Comparison of ENCODE assay signal across 14 cellular contexts in the genomic region with DNA sequence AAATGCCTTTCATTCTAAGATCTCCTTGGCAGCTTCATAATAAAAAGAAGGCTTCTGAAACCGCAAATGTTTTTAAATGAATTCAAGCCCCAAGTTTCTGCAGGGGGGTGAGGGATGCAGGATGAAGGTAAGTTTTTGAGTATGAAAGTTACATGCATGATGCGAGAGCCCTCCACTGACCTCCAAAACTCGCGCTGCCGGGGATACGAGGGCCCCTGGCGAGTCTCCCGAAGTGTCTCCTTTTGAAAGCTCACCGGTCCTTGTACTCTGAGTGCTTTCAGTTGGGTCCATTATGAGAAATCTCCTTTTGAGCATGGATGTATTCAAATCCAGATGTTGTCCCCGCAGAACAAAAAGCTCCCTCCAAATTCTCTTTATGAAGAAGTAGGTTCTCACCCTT. TPM values are rescaled to one million over a fixed set of nuclear protein-coding genes. Genes with fewer than 3 reads are reported as not detected.
DNase-seq lines count a peak whose midpoint lies in the region; ATAC-seq and TF ChIP-seq lines count a peak whose summit lies in the region.
"Had no signal": no experiment of that assay in that cellular context is flagged by ENCODE, and none has a peak within 500 bp of the region (broad histone marks: within the 10 kb centered on the region; RNA-seq: fewer than 3 reads in every experiment).

No MANE protein-coding gene starts in this region.

- H2AFZ ChIP-seq in GM23338: peak overlapping the region; percentile 84
- no peak overlapping the region for H2AFZ ChIP-seq in H9 (ENCODE audit: low read length)

- H4K5ac ChIP-seq in H9 (ENCODE audit: insufficient read length, low read depth, low read length): no peak overlapping the region

- WGBS in stomach, 5 donors: 91 to 94% (median 93%) methylated on average over 10 of the region's 10 CpGs
- WGBS in H9 (ENCODE audit: extremely low coverage, insufficient read length, low lambda C conversion rate): no CpG with 5 or more reads among the region's 10 CpGs

- H4K20me1 ChIP-seq in GM23338 (replicated peaks; ENCODE audit: insufficient read depth): no peaks in the 10 kb centered on the region
- no peaks in the 10 kb centered on the region for H4K20me1 ChIP-seq in H9 (ENCODE audit: control insufficient read depth, insufficient read depth, insufficient read length)

- H3K9me3 Mint-ChIP-seq in GM23338 (no peaks in the 10 kb centered on the region), H9 (no peaks in the 10 kb centered on the region; a peak in 2 of 5 replicates)
- H3K9me3 Mint-ChIP-seq: activated CD4-positive, alpha-beta T cell treated with anti-CD3 and anti-CD28 coated beads, Interleukin-2, amount 10 ng/mL, durations not matched to agents 24 days and 14 days; immature natural killer cell; mesothelial cell of epicardium had no signal

- H3K79me2 ChIP-seq in GM23338 (replicated peaks; ENCODE audit: insufficient read depth) (no peaks in the 10 kb centered on the region), H9 (ENCODE audit: insufficient read depth, low read length) (no peaks in the 10 kb centered on the region)

- no peak overlapping the region for H4K8ac ChIP-seq in H9 (replicated peaks; ENCODE audit: insufficient read length, low read depth, low read length)

- ATAC-seq in GM23338: no peak
- ATAC-seq in HG02759 (IDR thresholded peaks at IDR 0.05; ENCODE audit: unreplicated experiment): no peak

- H3K14ac ChIP-seq in H9 (ENCODE audit: insufficient read depth, low read length): no peak overlapping the region

- no peak overlapping the region for H4K91ac ChIP-seq in H9 (ENCODE audit: insufficient read length, low read depth, low read length)

- no peak overlapping the region for H3K56ac ChIP-seq in H9 (ENCODE audit: insufficient read length, low read depth, low read length)

- H3K4me1 Mint-ChIP-seq in GM23338 (peaks cover 28% of the 10 kb centered on the region), H9 (peaks cover 15 to 33% of the 10 kb centered on the region in 2 experiments)
- H3K4me1 Mint-ChIP-seq: mesothelial cell of epicardium had no signal

- TF ChIP-seq EP300 in stomach (IDR thresholded peaks at IDR 0.05): no peak

- TF ChIP-seq CTCF in GM23338 (conservative IDR thresholded peaks at IDR 0.05; ENCODE audit: low read depth in 2 of 2) (no peak), stomach (IDR thresholded peaks at IDR 0.05) (no peak), H9 (conservative IDR thresholded peaks at IDR 0.05) (no peak)

- H3K27ac ChIP-seq in GM23338 (ENCODE audit: low read depth): peak overlapping the region; percentile 57; the same call in 1 of the 2 replicates
- peak overlapping the region in 4 of 5 donors; percentile 37 to 55 (median 44) for H3K27ac ChIP-seq in stomach
- no peak overlapping the region for H3K27ac ChIP-seq in H9 (ENCODE audit: insufficient read length, low read depth, low read length)

- H2BK20ac ChIP-seq in H9 (ENCODE audit: low read depth, low read length, poor library complexity, severe bottlenecking): no peak overlapping the region

- no peak overlapping the region for H2AK5ac ChIP-seq in H9 (ENCODE audit: insufficient read length, low read length)

- H3K9me2 ChIP-seq in GM23338 (ENCODE audit: insufficient read depth): no peaks in the 10 kb centered on the region

- H2BK15ac ChIP-seq in H9 (ENCODE audit: low read depth, low read length): no peak overlapping the region

- DNase-seq in GM23338 (ENCODE audit: low spot score) (no peak), adipocyte (ENCODE audit: low read depth) (no peak), stomach (no peak), H9 (no peak), activated gamma-delta T cell (lab: John Stamatoyannopoulos, UW) (no peak)
- DNase-seq: NCI-H1436 treated with DMSO at 0.1 percent for 48 hours had no signal

- H2BK12ac ChIP-seq in H9 (ENCODE audit: insufficient read length, low read depth, low read length): no peak overlapping the region

- no peak overlapping the region for H3K4ac ChIP-seq in H9 (ENCODE audit: low read depth, low read length)

- H3K27me3 ChIP-seq in GM23338 (ENCODE audit: insufficient read depth): no peaks in the 10 kb centered on the region
- H3K27me3 ChIP-seq in adipocyte (replicated peaks; ENCODE audit: control insufficient read depth, insufficient read depth, low read length): no peaks in the 10 kb centered on the region
- no peaks in the 10 kb centered on the region for H3K27me3 ChIP-seq in iPS-15b (ENCODE audit: control insufficient read depth, insufficient read depth, low read length)
- H3K27me3 ChIP-seq in stomach: peaks cover 0 to 13% (median 0%) of the 10 kb centered on the region in 3 donors
- no peaks in the 10 kb centered on the region for H3K27me3 ChIP-seq in H9 (ENCODE audit: insufficient read depth, low read length)
- H3K27me3 ChIP-seq: right lobe of liver had no signal

- H2BK120ac ChIP-seq in H9 (ENCODE audit: low read depth, low read length, poor library complexity, severe bottlenecking): no peak overlapping the region

- no peak overlapping the region for H3K23ac ChIP-seq in H9 (ENCODE audit: insufficient read length, low read depth, low read length)

- H3K4me3 Mint-ChIP-seq in GM23338 (no peak overlapping the region), H9 (no peak overlapping the region)
- H3K4me3 Mint-ChIP-seq: activated CD4-positive, alpha-beta T cell treated with anti-CD3 and anti-CD28 coated beads, Interleukin-2, amount 10 ng/mL, durations not matched to agents 24 days and 14 days; activated naive CD8-positive, alpha-beta T cell; immature natural killer cell; mesothelial cell of epicardium had no signal

- H3K36me3 Mint-ChIP-seq in GM23338 (ENCODE audit: low read depth) (no peaks in the 10 kb centered on the region), H9 (ENCODE audit: insufficient read depth in 1 of 3, low read depth in 3 of 3) (no peaks in the 10 kb centered on the region)
- H3K36me3 Mint-ChIP-seq: activated naive CD8-positive, alpha-beta T cell; mesothelial cell of epicardium had no signal

- no peak overlapping the region for H3K18ac ChIP-seq in H9 (ENCODE audit: insufficient read length, low read depth, low read length)

- no peaks in the 10 kb centered on the region for H3K23me2 ChIP-seq in H9 (ENCODE audit: insufficient read length, low read depth, low read length, poor library complexity, severe bottlenecking)

- H3K4me3 ChIP-seq in GM23338 (no peak overlapping the region), adipocyte (ENCODE audit: low read length) (no peak overlapping the region), iPS-15b (ENCODE audit: low read depth, low read length) (no peak overlapping the region), stomach (no peak overlapping the region)
- H3K4me3 ChIP-seq: right lobe of liver had no signal

- H3K9me3 ChIP-seq in adipocyte (ENCODE audit: control insufficient read depth, low read length): no peaks in the 10 kb centered on the region
- H3K9me3 ChIP-seq in iPS-15b (ENCODE audit: control insufficient read depth, insufficient read depth, low read length): no peaks in the 10 kb centered on the region
- H3K9me3 ChIP-seq in stomach: no peaks in the 10 kb centered on the region
- H3K9me3 ChIP-seq in H9 (ENCODE audit: control insufficient read depth, low read depth, low read length): no peaks in the 10 kb centered on the region
- H3K9me3 ChIP-seq: right lobe of liver had no signal

- H3K4me2 ChIP-seq in GM23338 (no peak overlapping the region), H9 (ENCODE audit: insufficient read depth, insufficient read length, low read length) (no peak overlapping the region)

- H3K27me3 Mint-ChIP-seq in GM23338 (ENCODE audit: insufficient read depth, low read depth, poor library complexity) (peaks cover 9% of the 10 kb centered on the region), H9 (ENCODE audit: low read depth) (no peaks in the 10 kb centered on the region)
- H3K27me3 Mint-ChIP-seq: activated CD4-positive, alpha-beta T cell treated with anti-CD3 and anti-CD28 coated beads, Interleukin-2, amount 10 ng/mL, durations not matched to agents 24 days and 14 days; activated naive CD8-positive, alpha-beta T cell; B cell had no signal

- H3T11ph ChIP-seq in H9 (ENCODE audit: low read length): no peak overlapping the region

- H3K4me1 ChIP-seq in GM23338 (ENCODE audit: insufficient read depth) (peaks cover 16% of the 10 kb centered on the region), adipocyte (ENCODE audit: control insufficient read depth, insufficient read depth, low read length) (peaks cover 12% of the 10 kb centered on the region), iPS-15b (ENCODE audit: control insufficient read depth, insufficient read depth, low read length) (no peaks in the 10 kb centered on the region), stomach (peaks cover 0 to 17% (median 10%) of the 10 kb centered on the region in 4 donors), H9 (ENCODE audit: insufficient read depth, low read length) (peaks cover 7% of the 10 kb centered on the region; the same call in 1 of the 2 replicates)
- H3K4me1 ChIP-seq: right lobe of liver had no signal

- intact Hi-C loops in stomach (cut with DNase I; ENCODE audit: low total_unique reads): no loop called here

- H3K36me3 ChIP-seq in GM23338 (ENCODE audit: insufficient read depth) (no peaks in the 10 kb centered on the region), adipocyte (ENCODE audit: control insufficient read depth, insufficient read depth, low read length, severe bottlenecking) (no peaks in the 10 kb centered on the region), iPS-15b (ENCODE audit: control insufficient read depth, insufficient read depth, low read length) (no peaks in the 10 kb centered on the region), stomach (no peaks in the 10 kb centered on the region)
- H3K36me3 ChIP-seq: right lobe of liver had no signal

- peak overlapping the region; percentile 65 for H3K9ac ChIP-seq in adipocyte (ENCODE audit: low read length)
- peak overlapping the region; percentile 37 for H3K9ac ChIP-seq in iPS-15b (ENCODE audit: low read depth, low read length)
- H3K9ac ChIP-seq in H9 (ENCODE audit: extremely low read depth, insufficient read length, low read length): no peak overlapping the region

- TF ChIP-seq POLR2A in stomach (IDR thresholded peaks at IDR 0.05): no peak

- H3K27ac Mint-ChIP-seq in GM23338 (no peak overlapping the region), H9 (no peak overlapping the region)
- H3K27ac Mint-ChIP-seq: B cell, mesothelial cell of epicardium had no signal

- H2BK5ac ChIP-seq in H9 (ENCODE audit: insufficient read length, low read length): no peak overlapping the region

- H3K79me1 ChIP-seq in H9 (ENCODE audit: insufficient read depth, low read depth, low read length, poor library complexity, severe bottlenecking): no peaks in the 10 kb centered on the region

- no peaks in the 10 kb centered on the region for H3F3A ChIP-seq in GM23338 (replicated peaks; ENCODE audit: low read depth)

RNA-seq across cellular contexts. Expression of gene ZC3H12A, which starts 18.9 kb away (rescaled TPM):
- total RNA-seq in GM23338 (2014; rRNA removed; shearing (Covaris generic)): 7.0 and 9.3 TPM in 2 replicates
- polyA plus RNA-seq in GM23338 (2016; fragmentation: Nextera tagmentation; extraction: Ambion mirVana) (7.3 and 9.0 TPM in 2 replicates), stomach (10 to 100 TPM; 15.8 to 35.9 (median 22.1) TPM)
- total RNA-seq in stomach (10 to 100 TPM in 4 of 5 donors, 1 to 10 TPM in 1; 8.4 to 89.3 (median 38.4) TPM), H9 (2021) (6.7 and 6.8 TPM in 2 replicates)

RNA-seq across cellular contexts. Expression of gene MEAF6, which starts 59.0 kb away (rescaled TPM):
- 58.9 and 64.5 TPM in 2 replicates for total RNA-seq in GM23338 (2014; rRNA removed; shearing (Covaris generic))
- polyA plus RNA-seq in GM23338 (2016; fragmentation: Nextera tagmentation; extraction: Ambion mirVana) (53.5 and 60.1 TPM in 2 replicates), stomach (10 to 100 TPM; 41.4 to 62.0 (median 45.5) TPM)
- total RNA-seq in stomach (10 to 100 TPM; 25.8 to 76.3 (median 68.7) TPM), H9 (2021) (48.8 and 51.6 TPM in 2 replicates)
